ENCODE assay signal across 14 cellular contexts in genomic region chr5:96716007-96716406, GRCh38. TPM values are rescaled to one million over a fixed set of nuclear protein-coding genes. Genes with fewer than 3 reads are reported as not detected.
DNase-seq lines count a peak whose midpoint lies in the region; ATAC-seq and TF ChIP-seq lines count a peak whose summit lies in the region.
"Had no signal": no experiment of that assay in that cellular context is flagged by ENCODE, and none has a peak within 500 bp of the region (broad histone marks: within the 10 kb centered on the region; RNA-seq: fewer than 3 reads in every experiment).

No MANE protein-coding gene starts in this region.

- H3K27me3 ChIP-seq in left ventricle myocardium inferior (ENCODE audit: low read depth) (no peaks in the 10 kb centered on the region), vagina (no peaks in the 10 kb centered on the region)
- H3K27me3 ChIP-seq: spleen had no signal

- DNase-seq in left ventricle myocardium inferior (no peak), Right ventricle myocardium superior (no peak), vagina (ENCODE audit: extremely low spot score in 2 of 2) (no peak), T-helper 9 cell (no peak), NCI-H774 (lab: John Stamatoyannopoulos, UW) (no peak), NAMALWA (ENCODE audit: low spot score) (no peak)
- DNase-seq in central memory CD8-positive, alpha-beta T cell (ENCODE audit: low spot score in 2 of 2) = no peak
- no peak for DNase-seq in natural killer cell treated with Interleukin-12 subunit alpha and Interleukin-12 subunit beta and Interleukin-15 and Interleukin-18, amount 100 ng/mL, for 72 hours (ENCODE audit: low spot score)
- DNase-seq: activated CD4-positive, alpha-beta T cell treated with anti-CD3 and anti-CD28 coated beads, Interleukin-2, amount 50 U/mL, for 4 hours; activated naive CD4-positive, alpha-beta T cell; NCI-H510A; spleen had no signal

- no peaks in the 10 kb centered on the region for H3K9me3 Mint-ChIP-seq in central memory CD8-positive, alpha-beta T cell
- H3K9me3 Mint-ChIP-seq in natural killer cell treated with Interleukin-12 subunit alpha and Interleukin-12 subunit beta and Interleukin-15 and Interleukin-18, amount 100 ng/mL, for 72 hours = no peaks in the 10 kb centered on the region

- peaks cover 59% of the 10 kb centered on the region for H3K4me1 Mint-ChIP-seq in central memory CD8-positive, alpha-beta T cell
- peaks cover 40 to 58% of the 10 kb centered on the region in 2 donors for H3K4me1 Mint-ChIP-seq in natural killer cell treated with Interleukin-12 subunit alpha and Interleukin-12 subunit beta and Interleukin-15 and Interleukin-18, amount 100 ng/mL, for 72 hours (ENCODE audit: low read depth in 2 of 2)

- no peaks in the 10 kb centered on the region for H3K27me3 Mint-ChIP-seq in central memory CD8-positive, alpha-beta T cell
- no peaks in the 10 kb centered on the region for H3K27me3 Mint-ChIP-seq in natural killer cell treated with Interleukin-12 subunit alpha and Interleukin-12 subunit beta and Interleukin-15 and Interleukin-18, amount 100 ng/mL, for 72 hours

- TF ChIP-seq CTCF in left ventricle myocardium inferior (IDR thresholded peaks at IDR 0.05; ENCODE audit: borderline replicate concordance) (no peak), vagina (IDR thresholded peaks at IDR 0.05) (no peak)

- H3K4me3 ChIP-seq in left ventricle myocardium inferior (no peak overlapping the region), vagina (no peak overlapping the region)
- H3K4me3 ChIP-seq: K562, spleen, thoracic aorta had no signal

- peaks cover 17% of the 10 kb centered on the region for H3K36me3 Mint-ChIP-seq in central memory CD8-positive, alpha-beta T cell (ENCODE audit: insufficient read depth)
- H3K36me3 Mint-ChIP-seq in natural killer cell treated with Interleukin-12 subunit alpha and Interleukin-12 subunit beta and Interleukin-15 and Interleukin-18, amount 100 ng/mL, for 72 hours = no peaks in the 10 kb centered on the region

- no peak overlapping the region for H3K4me3 Mint-ChIP-seq in central memory CD8-positive, alpha-beta T cell
- H3K4me3 Mint-ChIP-seq in natural killer cell treated with Interleukin-12 subunit alpha and Interleukin-12 subunit beta and Interleukin-15 and Interleukin-18, amount 100 ng/mL, for 72 hours = peak overlapping the region; percentile 36

- H3K27ac Mint-ChIP-seq in central memory CD8-positive, alpha-beta T cell (ENCODE audit: low read depth) = peak overlapping the region; percentile 91
- H3K27ac Mint-ChIP-seq in natural killer cell treated with Interleukin-12 subunit alpha and Interleukin-12 subunit beta and Interleukin-15 and Interleukin-18, amount 100 ng/mL, for 72 hours = peak overlapping the region; percentile 76 to 80

- peak overlapping the region; percentile 97 for H3K27ac ChIP-seq in left ventricle myocardium inferior (replicated peaks)
- H3K27ac ChIP-seq in vagina = peak overlapping the region; percentile 31

- intact Hi-C loops in left ventricle myocardium inferior (cut with micrococcal nuclease) = no loop called here
- intact Hi-C loops in Right ventricle myocardium superior (cut with DNase I) = no loop called here
- intact Hi-C loops in vagina (cut with DNase I) = loop anchor here (10.0 kb wide), 2 partner anchors 51 to 101 kb away; partner anchors contain the start of gene CAST

- H3K4me1 ChIP-seq in left ventricle myocardium inferior (peaks cover 100% of the 10 kb centered on the region), vagina (peaks cover 84% of the 10 kb centered on the region)

- H3K36me3 ChIP-seq in left ventricle myocardium inferior (no peaks in the 10 kb centered on the region), vagina (no peaks in the 10 kb centered on the region)
- H3K36me3 ChIP-seq: thoracic aorta had no signal

- no peaks in the 10 kb centered on the region for H3K9me3 ChIP-seq in left ventricle myocardium inferior (replicated peaks)
- H3K9me3 ChIP-seq in vagina = no peaks in the 10 kb centered on the region
- H3K9me3 ChIP-seq: spleen, thoracic aorta had no signal

- TF ChIP-seq POLR2A in vagina (IDR thresholded peaks at IDR 0.05) = no peak

- ATAC-seq in Right ventricle myocardium superior (ENCODE audit: poor library complexity) = no peak
- peak; percentile 48 for ATAC-seq in central memory CD8-positive, alpha-beta T cell (replicated peaks; ENCODE audit: extremely low read depth, poor library complexity, severe bottlenecking)
- peak; percentile 53 to 70 for ATAC-seq in natural killer cell treated with Interleukin-12 subunit alpha and Interleukin-12 subunit beta and Interleukin-15 and Interleukin-18, amount 100 ng/mL, for 72 hours
- ATAC-seq: K562 had no signal

RNA-seq across cellular contexts. Expression of gene CAST, which starts 53.8 kb away (rescaled TPM):
- total RNA-seq in left ventricle myocardium inferior = 649 TPM
- total RNA-seq in Right ventricle myocardium superior = 501 TPM
- 100 to 1,000 TPM in 1 of 2 donors, 10 to 100 TPM in 1; 86.3 to 101 TPM for total RNA-seq in natural killer cell treated with Interleukin-12 subunit alpha and Interleukin-12 subunit beta and Interleukin-15 and Interleukin-18, amount 100 ng/mL, for 72 hours
- total RNA-seq in vagina = 309 TPM
